ENCODE assay signal across 1 cellular context in the genomic region with DNA sequence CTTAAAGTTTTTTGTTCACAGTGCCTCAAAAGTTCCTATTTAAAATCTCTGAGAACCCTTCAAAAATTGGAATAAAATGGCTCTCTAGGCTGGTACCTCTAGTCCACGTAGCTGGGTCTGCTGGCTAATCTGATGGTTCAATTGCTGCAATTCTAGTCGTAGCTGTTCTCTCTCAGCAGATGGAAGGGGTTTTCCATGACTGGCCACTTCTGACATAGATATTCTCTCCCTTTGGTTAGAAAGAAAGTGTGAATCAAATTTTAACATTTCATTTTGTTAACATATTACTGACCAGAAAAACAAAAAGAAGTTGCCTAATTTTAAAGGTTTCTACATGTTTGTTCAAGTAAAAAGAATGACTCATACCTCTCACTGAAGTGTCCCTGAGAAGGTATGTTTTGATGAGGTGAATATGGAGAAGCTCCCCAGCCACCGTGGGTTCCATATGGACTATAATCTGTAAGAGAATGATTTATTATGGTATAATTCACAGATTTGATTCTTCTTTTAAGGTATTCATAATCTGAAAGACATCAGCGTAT.
A peak's percentile ranks its signal among the peaks of the same experiment; 100 is the strongest.
TF ChIP-seq lines count a peak whose summit lies in the region.

No MANE protein-coding gene starts in this region.

TF ChIP-seq in K562, 482 proteins besides CTCF, POLR2A, EP300 and RAD21:
- no peak for TF ChIP-seq CEBPG (CRISPR knock-in tag; IDR thresholded peaks at IDR 0.05)
- TF ChIP-seq CEBPG (tag; conservative IDR thresholded peaks at IDR 0.05 in 1 of 2, IDR thresholded peaks at IDR 0.05 in 1 of 2), result 0 out of 4 replicates have a peak, but pooled peaks of 1 of the 2 experiments have one; percentile 23
- TF ChIP-seq HEY1 (CRISPR knock-in tag; IDR thresholded peaks at IDR 0.05; ENCODE audit: borderline replicate concordance), result no peak
- TF ChIP-seq, protein P1, sequence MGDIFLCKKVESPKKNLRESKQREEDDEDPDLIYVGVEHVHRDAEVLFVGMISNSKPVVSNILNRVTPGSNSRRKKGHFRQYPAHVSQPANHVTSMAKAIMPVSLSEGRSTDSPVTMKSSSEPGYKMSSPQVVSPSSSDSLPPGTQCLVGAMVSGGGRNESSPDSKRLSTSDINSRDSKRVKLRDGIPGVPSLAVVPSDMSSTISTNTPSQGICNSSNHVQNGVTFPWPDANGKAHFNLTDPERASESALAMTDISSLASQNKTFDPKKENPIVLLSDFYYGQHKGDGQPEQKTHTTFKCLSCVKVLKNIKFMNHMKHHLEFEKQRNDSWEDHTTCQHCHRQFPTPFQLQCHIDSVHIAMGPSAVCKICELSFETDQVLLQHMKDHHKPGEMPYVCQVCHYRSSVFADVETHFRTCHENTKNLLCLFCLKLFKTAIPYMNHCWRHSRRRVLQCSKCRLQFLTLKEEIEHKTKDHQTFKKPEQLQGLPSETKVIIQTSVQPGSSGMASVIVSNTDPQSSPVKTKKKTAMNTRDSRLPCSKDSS (IDR thresholded peaks at IDR 0.05; ENCODE audit: low read depth, partially characterized antibody), result no peak
- 0 out of 2 replicates have a peak, but pooled peaks have one; percentile 34 for TF ChIP-seq ZNF561 (CRISPR knock-in tag; conservative IDR thresholded peaks at IDR 0.05)
- TF ChIP-seq TRIM25 (IDR thresholded peaks at IDR 0.05; ENCODE audit: borderline replicate concordance), result no peak
- TF ChIP-seq CHD1 (IDR thresholded peaks at IDR 0.05; ENCODE audit: low read length), result no peak
- no peak for TF ChIP-seq MAX (CRISPR knock-in tag; IDR thresholded peaks at IDR 0.05)
- no peak for TF ChIP-seq XRCC5 (IDR thresholded peaks at IDR 0.05; ENCODE audit: low read depth, low read length)
- no peak for TF ChIP-seq ZFPM2 (CRISPR knock-in tag; IDR thresholded peaks at IDR 0.05)
- TF ChIP-seq TSHZ1 (CRISPR knock-in tag; IDR thresholded peaks at IDR 0.05), result no peak
- no peak for TF ChIP-seq IRF2 (CRISPR knock-in tag; IDR thresholded peaks at IDR 0.05)
- TF ChIP-seq C11orf30 (IDR thresholded peaks at IDR 0.05; ENCODE audit: low read depth), result no peak
- no peak for TF ChIP-seq MECOM (CRISPR knock-in tag; IDR thresholded peaks at IDR 0.05)
- no peak for TF ChIP-seq ZBED1 (IDR thresholded peaks at IDR 0.05)
- TF ChIP-seq ZNF274 (IDR thresholded peaks at IDR 0.05; ENCODE audit: borderline replicate concordance, low read depth, low read length), result no peak
TF ChIP-seq in K562: peak in this region for 2.
